22 cellular contexts compared by ENCODE assay signal in genomic region chr1:211343607-211344334, GRCh38. TPM values are rescaled to one million over a fixed set of nuclear protein-coding genes. Genes with fewer than 3 reads are reported as not detected.
DNase-seq lines count a peak whose midpoint lies in the region; ATAC-seq and TF ChIP-seq lines count a peak whose summit lies in the region.
"Had no signal": no experiment of that assay in that cellular context is flagged by ENCODE, and none has a peak within 500 bp of the region (broad histone marks: within the 10 kb centered on the region; RNA-seq: fewer than 3 reads in every experiment).

No MANE protein-coding gene starts in this region.

- H2AK5ac ChIP-seq in IMR-90 (ENCODE audit: low read depth, low read length): no peak overlapping the region

- H3K79me1 ChIP-seq in IMR-90 (ENCODE audit: low read depth in 1 of 2, low read length in 2 of 2): peaks cover 30 to 57% of the 10 kb centered on the region in 2 experiments

- no peak for ATAC-seq in IMR-90 (ENCODE audit: low read depth)
- peak; percentile 6 for ATAC-seq in body of pancreas
- ATAC-seq in GM21619 (IDR thresholded peaks at IDR 0.05; ENCODE audit: unreplicated experiment): no peak
- ATAC-seq: Panc1, sciatic nerve had no signal

- no peak overlapping the region for H4K91ac ChIP-seq in IMR-90 (ENCODE audit: insufficient read depth, low read depth, low read length)

- no peak overlapping the region for H2AK9ac ChIP-seq in IMR-90 (replicated peaks; ENCODE audit: low read depth, low read length, poor library complexity)

- peaks cover 42% of the 10 kb centered on the region for H3K4me1 Mint-ChIP-seq in T-helper 2 cell treated with Interferon-gamma antibody and Interleukin-4, amounts not matched to agents 5 μg/mL and 100 μg/mL, for 36 hours (ENCODE audit: low read depth)
- peaks cover 42% of the 10 kb centered on the region for H3K4me1 Mint-ChIP-seq in osteocyte (ENCODE audit: unreplicated experiment)

- peaks cover 62% of the 10 kb centered on the region for H4K20me1 ChIP-seq in IMR-90 (ENCODE audit: insufficient read depth, low read length)

- no peak overlapping the region for H3K4ac ChIP-seq in IMR-90 (ENCODE audit: low read depth, low read length)

- H2BK20ac ChIP-seq in IMR-90 (ENCODE audit: low read depth, low read length): no peak overlapping the region

- H3K23ac ChIP-seq in IMR-90 (ENCODE audit: low read depth, low read length): no peak overlapping the region

- CTCF ChIA-PET in IMR-90 (lab: Yijun Ruan, JAX): interaction anchor here (0.5 kb wide), 1 partner anchor 959 kb away, joined by 3 read pairs; no protein-coding TSS in a partner anchor

- no peaks in the 10 kb centered on the region for H3K9me3 Mint-ChIP-seq in T-helper 2 cell treated with Interferon-gamma antibody and Interleukin-4, amounts not matched to agents 5 μg/mL and 100 μg/mL, for 36 hours
- no peaks in the 10 kb centered on the region for H3K9me3 Mint-ChIP-seq in osteocyte (ENCODE audit: unreplicated experiment)
- H3K9me3 Mint-ChIP-seq: activated T-cell treated with anti-CD3 and anti-CD28 coated beads, Interleukin-2, amount 50 U/mL, for 4 hours had no signal

- no peak for DNase-seq in T-helper 2 cell treated with Interferon-gamma antibody and Interleukin-4, amounts not matched to agents 5 μg/mL and 100 μg/mL, for 36 hours (ENCODE audit: low spot score)
- DNase-seq in T-helper 2 cell: no peak
- DNase-seq in IMR-90: peak; percentile 31
- DNase-seq in body of pancreas: no peak
- DNase-seq in osteocyte (ENCODE audit: extremely low spot score, unreplicated experiment): no peak
- no peak for DNase-seq in cerebellar nuclear complex (lab: John Stamatoyannopoulos, UW)
- no peak for DNase-seq in GOT3 (lab: John Stamatoyannopoulos, UW)
- DNase-seq: activated T-cell treated with anti-CD3 and anti-CD28 coated beads, Interleukin-2, amount 50 U/mL, for 4 hours; amygdala; islet precursor cell; MG63; NCI-H1694 treated with DMSO at 0.1 percent for 48 hours; NCI-H526 treated with DMSO at 0.1 percent for 48 hours; stimulated activated CD4-positive, alpha-beta T cell treated with anti-CD3 and anti-CD28 coated beads, Interleukin-2, amount 100 ng/mL, for 48 hours; stimulated activated CD8-positive, alpha-beta memory T cell treated with anti-CD3 and anti-CD28 coated beads, Interleukin-4, amount 100 ng/mL, for 48 hours; tibial artery; WERI-Rb-1 had no signal

- in situ Hi-C loops in IMR-90 (cut with MboI; ENCODE audit: low sequenced_read_pairs): no loop called here

- H3K27me3 ChIP-seq in IMR-90 (ENCODE audit: control insufficient read depth, insufficient read depth, low read length) (no peaks in the 10 kb centered on the region), body of pancreas (no peaks in the 10 kb centered on the region)
- H3K27me3 ChIP-seq: MG63, tibial artery had no signal

- peaks cover 11% of the 10 kb centered on the region; the same call in 1 of the 2 replicates for H3K9me1 ChIP-seq in IMR-90 (ENCODE audit: insufficient read depth, low read length)

- no peak overlapping the region for H3K18ac ChIP-seq in IMR-90 (ENCODE audit: low read depth, low read length)

- H3K27me3 Mint-ChIP-seq in T-helper 2 cell treated with Interferon-gamma antibody and Interleukin-4, amounts not matched to agents 5 μg/mL and 100 μg/mL, for 36 hours (ENCODE audit: low read depth): no peaks in the 10 kb centered on the region
- H3K27me3 Mint-ChIP-seq in osteocyte (ENCODE audit: unreplicated experiment): no peaks in the 10 kb centered on the region

- H3K9me3 ChIP-seq in IMR-90 (ENCODE audit: control insufficient read depth, insufficient read depth, low read length): no peaks in the 10 kb centered on the region
- no peaks in the 10 kb centered on the region for H3K9me3 ChIP-seq in body of pancreas
- H3K9me3 ChIP-seq: MG63, tibial artery had no signal

- no peak overlapping the region for H3K14ac ChIP-seq in IMR-90 (replicated peaks; ENCODE audit: low read depth, low read length)

- peaks cover 37% of the 10 kb centered on the region for H3K36me3 Mint-ChIP-seq in T-helper 2 cell treated with Interferon-gamma antibody and Interleukin-4, amounts not matched to agents 5 μg/mL and 100 μg/mL, for 36 hours (ENCODE audit: low read depth)
- peaks cover 2% of the 10 kb centered on the region for H3K36me3 Mint-ChIP-seq in osteocyte (ENCODE audit: unreplicated experiment)

- H4K8ac ChIP-seq in IMR-90 (ENCODE audit: low read depth in 2 of 2, low read length in 2 of 2): no peak overlapping the region

- no peak overlapping the region for H2BK15ac ChIP-seq in IMR-90 (ENCODE audit: low read depth, low read length)

- H3K27ac ChIP-seq in IMR-90 (ENCODE audit: insufficient read depth, low read length): no peak overlapping the region
- peak overlapping the region in 3 of 4 donors; percentile 4 to 43 (median 6) for H3K27ac ChIP-seq in body of pancreas
- H3K27ac ChIP-seq: 22Rv1, SK-N-MC, tibial artery, WERI-Rb-1 had no signal

- H2AFZ ChIP-seq in IMR-90 (replicated peaks; ENCODE audit: low read length, poor library complexity): no peak overlapping the region

- no peak overlapping the region for H3K56ac ChIP-seq in IMR-90 (ENCODE audit: extremely low read depth, insufficient read depth, low read length)

- H2BK120ac ChIP-seq in IMR-90 (ENCODE audit: low read depth, low read length): no peak overlapping the region

- no peak overlapping the region for H2BK5ac ChIP-seq in IMR-90 (ENCODE audit: low read depth, low read length, poor library complexity, severe bottlenecking)

- TF ChIP-seq CTCF in IMR-90 (conservative IDR thresholded peaks at IDR 0.05; ENCODE audit: low read depth, low read length) (no peak), body of pancreas (IDR thresholded peaks at IDR 0.05) (no peak), osteocyte (IDR thresholded peaks at IDR 0.05) (no peak)

- H3K4me2 ChIP-seq in IMR-90 (ENCODE audit: low read depth, low read length): no peak overlapping the region

- H3K27ac Mint-ChIP-seq in T-helper 2 cell treated with Interferon-gamma antibody and Interleukin-4, amounts not matched to agents 5 μg/mL and 100 μg/mL, for 36 hours: peak overlapping the region; percentile 24
- H3K27ac Mint-ChIP-seq in osteocyte (ENCODE audit: unreplicated experiment): peak overlapping the region; percentile 58

- no peak for TF ChIP-seq RAD21 in IMR-90 (IDR thresholded peaks at IDR 0.05; ENCODE audit: low read length)

- H4K5ac ChIP-seq in IMR-90 (ENCODE audit: low read depth, low read length): no peak overlapping the region

- H3K36me3 ChIP-seq in IMR-90 (ENCODE audit: control insufficient read depth, insufficient read depth, low read length): no peaks in the 10 kb centered on the region
- H3K36me3 ChIP-seq in body of pancreas (replicated peaks in 1 of 2; ENCODE audit: insufficient read depth in 1 of 2, low read depth in 2 of 2): no peaks in the 10 kb centered on the region
- H3K36me3 ChIP-seq: tibial artery had no signal

- no TSS peak for BruUV-seq in IMR-90 (replicated peaks; lab: Mats Ljungman, UMichigan)

- TF ChIP-seq POLR2A in IMR-90 (IDR thresholded peaks at IDR 0.05; ENCODE audit: low read depth, low read length) (no peak), body of pancreas (IDR thresholded peaks at IDR 0.05) (no peak)

- no peak overlapping the region for H3K4me3 ChIP-seq in IMR-90 (ENCODE audit: insufficient read depth, low read depth, low read length)
- H3K4me3 ChIP-seq in body of pancreas: no peak overlapping the region
- H3K4me3 ChIP-seq: MG63, SK-N-MC, tibial artery had no signal

- H3K4me1 ChIP-seq in IMR-90 (ENCODE audit: control insufficient read depth, insufficient read depth, low read length) (peaks cover 5% of the 10 kb centered on the region; the same call in 1 of the 2 replicates), body of pancreas (peaks cover 71% of the 10 kb centered on the region)

- H3K4me3 Mint-ChIP-seq in T-helper 2 cell treated with Interferon-gamma antibody and Interleukin-4, amounts not matched to agents 5 μg/mL and 100 μg/mL, for 36 hours: no peak overlapping the region
- no peak overlapping the region for H3K4me3 Mint-ChIP-seq in osteocyte (ENCODE audit: unreplicated experiment)
- H3K4me3 Mint-ChIP-seq: activated T-cell treated with anti-CD3 and anti-CD28 coated beads, Interleukin-2, amount 50 U/mL, for 4 hours had no signal

- intact Hi-C loops in IMR-90 (cut with micrococcal nuclease): no loop called here
- intact Hi-C loops in body of pancreas (cut with DNase I): no loop called here

- POLR2A ChIA-PET in IMR-90 (lab: Charles Lee; ENCODE audit: unreplicated experiment): no interaction called here

- dilution Hi-C loops in IMR-90 (cut with HindIII; ENCODE audit: low sequenced_read_pairs, unreplicated experiment): no loop called here

- WGBS in IMR-90 (ENCODE audit: extremely low coverage in 2 of 2, insufficient read length in 1 of 2), 2 experiments: no CpG with 5 or more reads among the region's 6 CpGs
- 67 to 81% methylated on average over 6 of the region's 6 CpGs for WGBS in body of pancreas, 2 donors

- no peak overlapping the region for H3K9ac ChIP-seq in IMR-90 (ENCODE audit: low read depth, low read length)

TF ChIP-seq in IMR-90, 13 proteins besides CTCF, POLR2A, EP300 and RAD21:
- TF ChIP-seq MAZ (IDR thresholded peaks at IDR 0.05; ENCODE audit: borderline replicate concordance, low read depth, low read length) (no peak), NFE2L2 (IDR thresholded peaks at IDR 0.05; ENCODE audit: low read depth, low read length) (peak; percentile 30; the same call in 1 of the 2 replicates), CEBPB (IDR thresholded peaks at IDR 0.05; ENCODE audit: low read depth, low read length) (no peak), FOS (IDR thresholded peaks at IDR 0.05; ENCODE audit: low read depth, low read length) (no peak), USF2 (IDR thresholded peaks at IDR 0.05; ENCODE audit: low read depth, low read length) (no peak)

RNA-seq across cellular contexts. Expression of gene TRAF5, which starts 17.1 kb away (rescaled TPM):
- 10.0 and 13.1 TPM in 2 replicates for total RNA-seq in IMR-90 (2012; rRNA removed)
- 11.0 and 14.7 TPM in 2 replicates for polyA plus RNA-seq in IMR-90 (2012; rRNA removed)
- polyA plus RNA-seq in IMR-90 (2012; cell fraction: cytosol; rRNA removed): 2.9 and 4.3 TPM in 2 replicates
- polyA plus RNA-seq in IMR-90 (2012; cell fraction: nucleus; rRNA removed; ENCODE audit: low replicate concordance): 21.7 and 89.3 TPM in 2 replicates
- 10 to 100 TPM; 35.6 to 37.6 TPM for total RNA-seq in body of pancreas
- total RNA-seq in osteocyte: 44.8 and 45.2 TPM in 2 replicates
